Comparison of ENCODE assay signal across 1 cellular context in the genomic region with DNA sequence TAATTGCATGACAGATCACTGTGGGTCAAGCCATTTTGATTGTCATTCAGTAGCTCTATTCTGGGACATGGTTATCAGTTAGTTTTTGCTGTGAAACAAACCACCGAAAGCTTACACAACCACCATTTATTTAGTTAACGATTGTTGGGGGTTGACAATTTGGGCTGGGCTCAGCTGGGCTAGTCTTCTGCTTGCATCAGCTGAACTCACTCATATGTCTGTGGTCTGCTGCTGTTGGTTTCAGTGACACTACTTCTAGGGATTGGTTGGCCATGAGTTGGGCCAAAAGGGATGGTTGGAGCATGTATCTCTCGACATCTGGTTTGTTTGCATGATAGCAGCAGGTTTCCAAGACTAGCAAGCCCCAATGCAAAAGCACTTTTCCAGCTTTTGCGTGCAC.
TF ChIP-seq lines count a peak whose summit lies in the region.

No MANE protein-coding gene starts in this region.

TF ChIP-seq in H1, 55 proteins besides CTCF, POLR2A, EP300 and RAD21 (continued from another document):
- TF ChIP-seq GTF2F1 (IDR thresholded peaks at IDR 0.05; ENCODE audit: borderline replicate concordance, low read depth, low read length) (no peak), BCL11A (IDR thresholded peaks at IDR 0.05; ENCODE audit: low read depth in 2 of 2, low read length in 2 of 2) (no peak), BRCA1 (IDR thresholded peaks at IDR 0.05; ENCODE audit: low read depth, low read length) (no peak), SP2 (IDR thresholded peaks at IDR 0.05; ENCODE audit: low read length) (no peak), CREB1 (IDR thresholded peaks at IDR 0.05) (no peak), SIN3A (conservative IDR thresholded peaks at IDR 0.05 in 1 of 2, IDR thresholded peaks at IDR 0.05 in 1 of 2; ENCODE audit: low read depth in 1 of 2, low read length in 2 of 2) (no peak), RFX5 (IDR thresholded peaks at IDR 0.05; ENCODE audit: borderline replicate concordance, low read depth, low read length) (no peak), RXRA (IDR thresholded peaks at IDR 0.05; ENCODE audit: insufficient read depth, low read depth, low read length) (no peak), JUND (IDR thresholded peaks at IDR 0.05; ENCODE audit: low read length) (no peak), TEAD4 (IDR thresholded peaks at IDR 0.05; ENCODE audit: low read depth, low read length) (no peak)
- TF ChIP-seq, protein P1, sequence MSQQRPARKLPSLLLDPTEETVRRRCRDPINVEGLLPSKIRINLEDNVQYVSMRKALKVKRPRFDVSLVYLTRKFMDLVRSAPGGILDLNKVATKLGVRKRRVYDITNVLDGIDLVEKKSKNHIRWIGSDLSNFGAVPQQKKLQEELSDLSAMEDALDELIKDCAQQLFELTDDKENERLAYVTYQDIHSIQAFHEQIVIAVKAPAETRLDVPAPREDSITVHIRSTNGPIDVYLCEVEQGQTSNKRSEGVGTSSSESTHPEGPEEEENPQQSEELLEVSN (IDR thresholded peaks at IDR 0.05) = no peak
